In the genomic region with DNA sequence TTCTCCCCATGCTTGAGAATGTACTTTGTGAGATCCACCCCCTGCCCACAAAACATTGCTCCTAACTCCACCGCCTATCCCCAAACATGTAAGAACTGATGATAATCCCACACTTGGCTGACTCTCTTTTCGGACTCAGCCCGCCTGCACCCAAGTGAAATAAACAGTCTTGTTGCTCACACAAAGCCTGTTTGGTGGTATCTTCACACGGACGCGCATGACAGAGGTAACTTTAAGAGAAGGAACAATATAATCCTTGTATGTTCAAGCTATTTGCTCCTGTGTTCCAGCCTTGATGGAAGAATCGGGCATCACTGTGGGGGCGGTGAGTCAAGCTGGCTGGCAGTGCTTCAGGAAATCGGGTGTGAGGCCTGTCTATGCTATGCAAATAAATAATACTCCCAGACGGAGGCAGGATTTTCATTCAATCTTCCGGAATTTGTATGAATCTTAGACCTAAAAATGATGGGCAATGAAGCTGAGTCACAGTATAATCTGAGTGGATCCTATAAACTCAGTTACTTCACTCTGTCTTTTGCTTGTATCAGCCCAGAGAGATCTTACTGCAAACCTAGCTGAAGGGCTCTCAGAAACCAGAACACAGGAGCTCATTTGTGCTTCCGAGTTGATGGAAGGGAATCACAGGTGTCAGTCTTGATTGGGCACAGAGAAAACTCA, we compare ENCODE assay signal across 8 cellular contexts.
DNase-seq lines count a peak whose midpoint lies in the region; ATAC-seq lines count a peak whose summit lies in the region.

No MANE protein-coding gene starts in this region.

- ATAC-seq in HG02678 (IDR thresholded peaks at IDR 0.05; ENCODE audit: unreplicated experiment) (peak; percentile 2), memory B cell (ENCODE audit: low read depth) (no peak), HG02981 (IDR thresholded peaks at IDR 0.05; ENCODE audit: unreplicated experiment) (no peak)
- no peak for ATAC-seq in activated naive CD8-positive, alpha-beta T cell treated with anti-CD3 and anti-CD28 coated beads, Interleukin-2, amount 50 U/mL, for 24 hours

- H4K20me1 ChIP-seq in BLaER1 treated with 17β-estradiol and CSF1 and Interleukin-3, amounts not matched to agents 10 nM and 100 nM = no peaks in the 10 kb centered on the region

- H3K27me3 ChIP-seq in BLaER1 treated with 17β-estradiol and CSF1 and Interleukin-3, amounts not matched to agents 10 nM and 100 nM = no peaks in the 10 kb centered on the region

- H3K4me3 Mint-ChIP-seq in activated naive CD8-positive, alpha-beta T cell treated with anti-CD3 and anti-CD28 coated beads, Interleukin-2, amount 50 U/mL, for 24 hours = no peak overlapping the region
- H3K4me3 Mint-ChIP-seq in memory B cell = no peak overlapping the region

- no peaks in the 10 kb centered on the region for H3K9me3 Mint-ChIP-seq in activated naive CD8-positive, alpha-beta T cell treated with anti-CD3 and anti-CD28 coated beads, Interleukin-2, amount 50 U/mL, for 24 hours
- no peaks in the 10 kb centered on the region for H3K9me3 Mint-ChIP-seq in memory B cell

- H3K4me1 ChIP-seq in BLaER1 treated with 17β-estradiol and CSF1 and Interleukin-3, amounts not matched to agents 10 nM and 100 nM = peaks cover 19 to 55% (median 41%) of the 10 kb centered on the region in 10 experiments

- H3K9me3 ChIP-seq in BLaER1 treated with 17β-estradiol and CSF1 and Interleukin-3, amounts not matched to agents 10 nM and 100 nM (replicated peaks in 1 of 11) = no peaks in the 10 kb centered on the region

- H3K9ac ChIP-seq in BLaER1 treated with 17β-estradiol and CSF1 and Interleukin-3, amounts not matched to agents 10 nM and 100 nM = no peak overlapping the region

- H3K36me3 Mint-ChIP-seq in activated naive CD8-positive, alpha-beta T cell treated with anti-CD3 and anti-CD28 coated beads, Interleukin-2, amount 50 U/mL, for 24 hours (ENCODE audit: low read depth) = no peaks in the 10 kb centered on the region
- no peaks in the 10 kb centered on the region for H3K36me3 Mint-ChIP-seq in memory B cell

- no peaks in the 10 kb centered on the region for H3K27me3 Mint-ChIP-seq in activated naive CD8-positive, alpha-beta T cell treated with anti-CD3 and anti-CD28 coated beads, Interleukin-2, amount 50 U/mL, for 24 hours
- H3K27me3 Mint-ChIP-seq in memory B cell = no peaks in the 10 kb centered on the region

- peak overlapping the region in 7 of 11 experiments; percentile 3 to 74 (median 65); a peak in 9 of 22 replicates for H3K4me2 ChIP-seq in BLaER1 treated with 17β-estradiol and CSF1 and Interleukin-3, amounts not matched to agents 10 nM and 100 nM

- no peak for DNase-seq in activated naive CD8-positive, alpha-beta T cell treated with anti-CD3 and anti-CD28 coated beads, Interleukin-2, amount 50 U/mL, for 24 hours
- DNase-seq in memory B cell (ENCODE audit: low spot score in 2 of 2) (no peak), NCI-H1436 treated with DMSO at 0.1 percent for 48 hours (lab: John Stamatoyannopoulos, UW) (no peak), NCI-H1930 (lab: John Stamatoyannopoulos, UW) (no peak), DMS 273 treated with DMSO at 0.1 percent for 48 hours (lab: John Stamatoyannopoulos, UW) (no peak)

- peak overlapping the region; percentile 17 for H3K27ac Mint-ChIP-seq in activated naive CD8-positive, alpha-beta T cell treated with anti-CD3 and anti-CD28 coated beads, Interleukin-2, amount 50 U/mL, for 24 hours
- H3K27ac Mint-ChIP-seq in memory B cell = peak overlapping the region; percentile 42

- no peak overlapping the region for H3K4me3 ChIP-seq in BLaER1 treated with 17β-estradiol and CSF1 and Interleukin-3, amounts not matched to agents 10 nM and 100 nM

- peaks cover 70% of the 10 kb centered on the region for H3K4me1 Mint-ChIP-seq in activated naive CD8-positive, alpha-beta T cell treated with anti-CD3 and anti-CD28 coated beads, Interleukin-2, amount 50 U/mL, for 24 hours
- H3K4me1 Mint-ChIP-seq in memory B cell = peaks cover 34% of the 10 kb centered on the region

- H3K27ac ChIP-seq in BLaER1 treated with 17β-estradiol and CSF1 and Interleukin-3, amounts not matched to agents 10 nM and 100 nM = peak overlapping the region in 2 of 11 experiments; percentile 12 to 72; a peak in 3 of 22 replicates

- no peaks in the 10 kb centered on the region for H3K36me3 ChIP-seq in BLaER1 treated with 17β-estradiol and CSF1 and Interleukin-3, amounts not matched to agents 10 nM and 100 nM
